21 cellular contexts compared by ENCODE assay signal in the genomic region with DNA sequence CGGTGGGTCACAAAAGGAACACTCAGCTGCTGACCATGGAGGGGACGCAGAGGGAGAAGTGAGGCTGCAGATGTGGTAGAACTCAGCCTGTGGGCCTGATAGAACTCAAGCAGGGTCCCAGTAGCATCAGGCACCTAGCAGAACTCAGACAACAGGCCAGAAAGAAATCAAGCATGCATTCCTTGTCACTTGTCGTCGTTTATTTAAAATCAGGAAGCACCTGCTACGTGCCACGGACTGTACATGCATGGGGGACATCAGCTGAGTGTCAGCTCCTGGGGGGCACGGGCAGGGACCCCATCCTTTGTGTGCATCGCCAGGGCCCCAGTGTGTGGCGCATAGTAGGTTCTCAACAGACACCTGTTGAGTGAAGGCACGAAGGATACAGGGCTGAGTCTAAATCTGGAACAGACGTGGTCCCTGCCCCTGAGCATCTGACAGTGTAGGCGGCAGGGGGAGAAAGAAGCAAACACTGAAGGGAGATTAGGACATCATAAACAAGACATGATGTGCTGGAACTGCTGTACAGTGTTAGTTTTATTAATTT. TPM values are rescaled to one million over a fixed set of nuclear protein-coding genes. Genes with fewer than 3 reads are reported as not detected.
A peak's percentile ranks its signal among the peaks of the same experiment; 100 is the strongest.
DNase-seq lines count a peak whose midpoint lies in the region; ATAC-seq and TF ChIP-seq lines count a peak whose summit lies in the region.
"Had no signal": no experiment of that assay in that cellular context is flagged by ENCODE, and none has a peak within 500 bp of the region (broad histone marks: within the 10 kb centered on the region; RNA-seq: fewer than 3 reads in every experiment).

No MANE protein-coding gene starts in this region.

- H3K36me3 ChIP-seq in BLaER1: peaks cover 70% of the 10 kb centered on the region

- TF ChIP-seq CTCF in RWPE1 (conservative IDR thresholded peaks at IDR 0.05; ENCODE audit: low read depth) (no peak), nephron progenitor cell (IDR thresholded peaks at IDR 0.05) (no peak)

- H3K27ac ChIP-seq in BLaER1: peak overlapping the region; percentile 69
- peak overlapping the region; percentile 62 for H3K27ac ChIP-seq in RWPE1
- H3K27ac ChIP-seq: PC-9 had no signal

- H3K36me3 Mint-ChIP-seq in nephron progenitor cell (ENCODE audit: low read depth): no peaks in the 10 kb centered on the region
- peaks cover 50 to 70% of the 10 kb centered on the region in 2 donors for H3K36me3 Mint-ChIP-seq in stimulated activated naive B cell treated with anti-CD40 and anti-IgM and Interleukin-4, amounts not matched to agents 10 μg/mL and 1 μg/mL and 100 μg/mL, for 72 hours

- H3K9me3 Mint-ChIP-seq in nephron progenitor cell: no peaks in the 10 kb centered on the region
- H3K9me3 Mint-ChIP-seq in stimulated activated naive B cell treated with anti-CD40 and anti-IgM and Interleukin-4, amounts not matched to agents 10 μg/mL and 1 μg/mL and 100 μg/mL, for 72 hours: no peaks in the 10 kb centered on the region
- H3K9me3 Mint-ChIP-seq: CD14-positive monocyte; CD8-positive, alpha-beta memory T cell had no signal

- H3K4me3 ChIP-seq in BLaER1: 0 out of 2 replicates have a peak overlapping the region, but pooled peaks have one; percentile 32
- H3K4me3 ChIP-seq: PC-9 had no signal

- peaks cover 86% of the 10 kb centered on the region for H3K4me1 ChIP-seq in BLaER1

- no peaks in the 10 kb centered on the region for H3K27me3 ChIP-seq in BLaER1

- no peak for ATAC-seq in stimulated activated naive B cell treated with anti-CD40 and anti-IgM and Interleukin-4, amounts not matched to agents 10 μg/mL and 1 μg/mL and 100 μg/mL, for 72 hours (replicated peaks)

- peaks cover 6% of the 10 kb centered on the region for H3K27me3 Mint-ChIP-seq in nephron progenitor cell (ENCODE audit: low read depth, poor library complexity)
- H3K27me3 Mint-ChIP-seq in stimulated activated naive B cell treated with anti-CD40 and anti-IgM and Interleukin-4, amounts not matched to agents 10 μg/mL and 1 μg/mL and 100 μg/mL, for 72 hours: no peaks in the 10 kb centered on the region
- H3K27me3 Mint-ChIP-seq: CD8-positive, alpha-beta memory T cell had no signal

- intact Hi-C loops in posterior vena cava (cut with DNase I): loop anchor here in 1 of 2 donors (10.0 kb wide), 1 partner anchor 94 kb away; a partner anchor contains a TSS

- H3K9me3 ChIP-seq in BLaER1: no peaks in the 10 kb centered on the region

- H3K9ac ChIP-seq in BLaER1: peak overlapping the region; percentile 21; the same call in 1 of the 2 replicates

- H4K20me1 ChIP-seq in BLaER1: no peaks in the 10 kb centered on the region

- CTCF ChIA-PET in RWPE1 (lab: Yijun Ruan, JAX): no interaction called here

- H3K4me2 ChIP-seq in BLaER1: peak overlapping the region; percentile 68
- H3K4me2 ChIP-seq: PC-9 had no signal

- peak overlapping the region; percentile 37 for H3K27ac Mint-ChIP-seq in nephron progenitor cell
- peak overlapping the region; percentile 75 for H3K27ac Mint-ChIP-seq in stimulated activated naive B cell treated with anti-CD40 and anti-IgM and Interleukin-4, amounts not matched to agents 10 μg/mL and 1 μg/mL and 100 μg/mL, for 72 hours

- POLR2A ChIA-PET in RWPE1 (lab: Yijun Ruan, JAX; ENCODE audit: low non-redundant PET): no interaction called here

- no peak for DNase-seq in RWPE1 (ENCODE audit: low spot score)
- no peak for DNase-seq in nephron progenitor cell
- DNase-seq in stimulated activated naive B cell treated with anti-CD40 and anti-IgM and Interleukin-4, amounts not matched to agents 10 μg/mL and 1 μg/mL and 100 μg/mL, for 72 hours: no peak
- DNase-seq in effector CD8-positive, alpha-beta T cell (lab: John Stamatoyannopoulos, UW): no peak
- DNase-seq in posterior vena cava (ENCODE audit: low spot score): no peak
- no peak for DNase-seq in NCI-H2029 treated with DMSO at 0.1 percent for 48 hours (lab: John Stamatoyannopoulos, UW)
- DNase-seq: CD8-positive, alpha-beta memory T cell; DMS 273 treated with DMSO at 0.1 percent for 48 hours; DMS79 treated with DMSO at 0.1 percent for 48 hours; Karpas-422; NCI-H1092; NCI-H1417 treated with DMSO at 0.1 percent for 48 hours; NCI-H187; NCI-H2107; NCI-H524; NCI-H748 treated with DMSO at 0.1 percent for 48 hours; NK-92 treated with Interleukin-12 subunit alpha and Interleukin-12 subunit beta, amount 100 ng/mL, for 24 hours; PC-9; SHP77 had no signal

- peaks cover 21% of the 10 kb centered on the region for H3K4me1 Mint-ChIP-seq in nephron progenitor cell
- peaks cover 17 to 20% of the 10 kb centered on the region in 2 donors for H3K4me1 Mint-ChIP-seq in stimulated activated naive B cell treated with anti-CD40 and anti-IgM and Interleukin-4, amounts not matched to agents 10 μg/mL and 1 μg/mL and 100 μg/mL, for 72 hours
- H3K4me1 Mint-ChIP-seq: CD14-positive monocyte had no signal

- H3K4me3 Mint-ChIP-seq in nephron progenitor cell: no peak overlapping the region
- no peak overlapping the region for H3K4me3 Mint-ChIP-seq in stimulated activated naive B cell treated with anti-CD40 and anti-IgM and Interleukin-4, amounts not matched to agents 10 μg/mL and 1 μg/mL and 100 μg/mL, for 72 hours
- H3K4me3 Mint-ChIP-seq: CD14-positive monocyte; CD8-positive, alpha-beta memory T cell had no signal

RNA-seq across cellular contexts. Expression of a gene that starts 32.5 kb away (rescaled TPM):
- 10 to 100 TPM; 39.7 to 42.3 TPM for total RNA-seq in posterior vena cava

RNA-seq across cellular contexts. Expression of a gene that starts 57.9 kb away (rescaled TPM):
- total RNA-seq in posterior vena cava: 10 to 100 TPM; 15.6 to 17.1 TPM
